ENCODE assay signal across 24 cellular contexts in genomic region chr4:185577592-185577940, GRCh38. TPM values are rescaled to one million over a fixed set of nuclear protein-coding genes. Genes with fewer than 3 reads are reported as not detected.
A peak's percentile ranks its signal among the peaks of the same experiment; 100 is the strongest.
DNase-seq lines count a peak whose midpoint lies in the region; ATAC-seq and TF ChIP-seq lines count a peak whose summit lies in the region.
"Had no signal": no experiment of that assay in that cellular context is flagged by ENCODE, and none has a peak within 500 bp of the region (broad histone marks: within the 10 kb centered on the region; RNA-seq: fewer than 3 reads in every experiment).

No MANE protein-coding gene starts in this region.

- POLR2A ChIA-PET in activated CD4-positive, alpha-beta T cell treated with anti-CD3 and anti-CD28 coated beads, Interleukin-2, amount 10 ng/mL, durations not matched to agents 7 days and 5 days (lab: Charles Lee) = no interaction called here

- no peak overlapping the region for H3K27ac Mint-ChIP-seq in activated CD4-positive, alpha-beta T cell treated with anti-CD3 and anti-CD28 coated beads, Interleukin-2, amount 10 ng/mL, durations not matched to agents 7 days and 5 days
- H3K27ac Mint-ChIP-seq: activated CD8-positive, alpha-beta memory T cell treated with anti-CD3 and anti-CD28 coated beads, Interleukin-2, amount 10 ng/mL, durations not matched to agents 7 days and 5 days; activated naive CD4-positive, alpha-beta T cell treated with anti-CD3 and anti-CD28 coated beads, Interleukin-2, amount 10 ng/mL, durations not matched to agents 7 days and 5 days; CD4-positive, alpha-beta memory T cell; neural progenitor cell; stimulated activated naive CD8-positive, alpha-beta T cell treated with anti-CD3 and anti-CD28 coated beads, Interleukin-15, Interleukin-2, amounts not matched to agents 100 ng/mL and 50 ng/mL, for 24 hours; T-helper 1 cell treated with Interleukin-12 subunit alpha and Interleukin-12 subunit beta and Interleukin-4 antibody, amounts not matched to agents 30 μg/mL and 1 μg/mL, for 36 hours had no signal

- H3K4me3 ChIP-seq in esophagus squamous epithelium (no peak overlapping the region), mesenchymal stem cell (ENCODE audit: insufficient read depth in 1 of 2, low read depth in 1 of 2, low read length in 2 of 2) (no peak overlapping the region), sigmoid colon (no peak overlapping the region), upper lobe of right lung (no peak overlapping the region)
- H3K4me3 ChIP-seq: K562, neural progenitor cell, prostate gland had no signal

- peaks cover 9% of the 10 kb centered on the region for H3K27me3 Mint-ChIP-seq in activated CD4-positive, alpha-beta T cell treated with anti-CD3 and anti-CD28 coated beads, Interleukin-2, amount 10 ng/mL, durations not matched to agents 7 days and 5 days

- no peaks in the 10 kb centered on the region for H3K36me3 Mint-ChIP-seq in activated CD4-positive, alpha-beta T cell treated with anti-CD3 and anti-CD28 coated beads, Interleukin-2, amount 10 ng/mL, durations not matched to agents 7 days and 5 days (ENCODE audit: low read depth)
- H3K36me3 Mint-ChIP-seq: activated CD8-positive, alpha-beta memory T cell treated with anti-CD3 and anti-CD28 coated beads, Interleukin-2, amount 10 ng/mL, durations not matched to agents 7 days and 5 days; activated naive CD4-positive, alpha-beta T cell treated with anti-CD3 and anti-CD28 coated beads, Interleukin-2, amount 10 ng/mL, durations not matched to agents 7 days and 5 days; CD4-positive, alpha-beta memory T cell; neural progenitor cell had no signal

- H3K27ac ChIP-seq in esophagus squamous epithelium = peak overlapping the region in 3 of 4 donors; percentile 77
- no peak overlapping the region for H3K27ac ChIP-seq in mesenchymal stem cell (ENCODE audit: low read length, poor library complexity, severe bottlenecking)
- H3K27ac ChIP-seq in sigmoid colon = peak overlapping the region in 3 of 4 donors; percentile 52 to 70 (median 65)
- H3K27ac ChIP-seq in upper lobe of right lung = peak overlapping the region; percentile 55
- H3K27ac ChIP-seq: foreskin keratinocyte, neural progenitor cell had no signal

- H2AK5ac ChIP-seq in mesenchymal stem cell (ENCODE audit: low read length, severe bottlenecking) = no peak overlapping the region

- H3K23ac ChIP-seq in mesenchymal stem cell (ENCODE audit: low read length in 2 of 2) = no peak overlapping the region

- peak overlapping the region; percentile 30 to 70 for H3K18ac ChIP-seq in mesenchymal stem cell (ENCODE audit: low read depth in 1 of 2, low read length in 2 of 2)

- TF ChIP-seq CTCF in esophagus squamous epithelium (IDR thresholded peaks at IDR 0.05) = no peak
- no peak for TF ChIP-seq CTCF in sigmoid colon (IDR thresholded peaks at IDR 0.05)
- no peak for TF ChIP-seq CTCF in upper lobe of right lung (IDR thresholded peaks at IDR 0.05)

- no peak overlapping the region for H4K91ac ChIP-seq in mesenchymal stem cell (ENCODE audit: low read length)

- intact Hi-C loops in esophagus squamous epithelium (cut with DNase I) = no loop called here
- intact Hi-C loops in sigmoid colon (cut with DNase I) = no loop called here
- intact Hi-C loops in upper lobe of right lung (cut with DNase I) = no loop called here

- no peaks in the 10 kb centered on the region for H3K9me3 Mint-ChIP-seq in activated CD4-positive, alpha-beta T cell treated with anti-CD3 and anti-CD28 coated beads, Interleukin-2, amount 10 ng/mL, durations not matched to agents 7 days and 5 days
- H3K9me3 Mint-ChIP-seq: activated naive CD4-positive, alpha-beta T cell treated with anti-CD3 and anti-CD28 coated beads, Interleukin-2, amount 10 ng/mL, durations not matched to agents 7 days and 5 days; neural progenitor cell; stimulated activated naive CD8-positive, alpha-beta T cell treated with anti-CD3 and anti-CD28 coated beads, Interleukin-15, Interleukin-2, amounts not matched to agents 100 ng/mL and 50 ng/mL, for 24 hours; T-helper 1 cell treated with Interleukin-12 subunit alpha and Interleukin-12 subunit beta and Interleukin-4 antibody, amounts not matched to agents 30 μg/mL and 1 μg/mL, for 36 hours had no signal

- H3K9ac ChIP-seq in mesenchymal stem cell (ENCODE audit: low read length) = no peak overlapping the region
- H3K9ac ChIP-seq: neural progenitor cell had no signal

- H2BK5ac ChIP-seq in mesenchymal stem cell (ENCODE audit: low read depth, low read length, poor library complexity, severe bottlenecking) = no peak overlapping the region

- peak overlapping the region in 1 of 2 experiments; percentile 42 for H2BK12ac ChIP-seq in mesenchymal stem cell (ENCODE audit: low read length in 2 of 2)

- H3K36me3 ChIP-seq in esophagus squamous epithelium (no peaks in the 10 kb centered on the region), mesenchymal stem cell (ENCODE audit: control insufficient read depth in 1 of 2, insufficient read depth in 2 of 2, low read depth in 1 of 2, low read length in 2 of 2) (no peaks in the 10 kb centered on the region), sigmoid colon (no peaks in the 10 kb centered on the region), upper lobe of right lung (no peaks in the 10 kb centered on the region)
- H3K36me3 ChIP-seq: neural progenitor cell, prostate gland had no signal

- TF ChIP-seq EP300 in sigmoid colon (IDR thresholded peaks at IDR 0.05) = no peak

- no peak overlapping the region for H3K4me3 Mint-ChIP-seq in activated CD4-positive, alpha-beta T cell treated with anti-CD3 and anti-CD28 coated beads, Interleukin-2, amount 10 ng/mL, durations not matched to agents 7 days and 5 days
- H3K4me3 Mint-ChIP-seq: activated CD8-positive, alpha-beta memory T cell treated with anti-CD3 and anti-CD28 coated beads, Interleukin-2, amount 10 ng/mL, durations not matched to agents 7 days and 5 days; activated naive CD4-positive, alpha-beta T cell treated with anti-CD3 and anti-CD28 coated beads, Interleukin-2, amount 10 ng/mL, durations not matched to agents 7 days and 5 days; CD4-positive, alpha-beta memory T cell; neural progenitor cell; stimulated activated naive CD8-positive, alpha-beta T cell treated with anti-CD3 and anti-CD28 coated beads, Interleukin-15, Interleukin-2, amounts not matched to agents 100 ng/mL and 50 ng/mL, for 24 hours; T-helper 1 cell treated with Interleukin-12 subunit alpha and Interleukin-12 subunit beta and Interleukin-4 antibody, amounts not matched to agents 30 μg/mL and 1 μg/mL, for 36 hours had no signal

- CTCF ChIA-PET in activated CD4-positive, alpha-beta T cell treated with anti-CD3 and anti-CD28 coated beads, Interleukin-2, amount 10 ng/mL, durations not matched to agents 7 days and 5 days (lab: Charles Lee) = interaction anchor here (1.4 to 2.1 kb wide), 2 partner anchors 17 to 20 kb away, joined by 3 to 7 read pairs; no protein-coding TSS in a partner anchor

- no peak for ATAC-seq in upper lobe of right lung
- no peak for ATAC-seq in HG03342 (IDR thresholded peaks at IDR 0.05; ENCODE audit: unreplicated experiment)
- ATAC-seq: activated CD8-positive, alpha-beta memory T cell treated with anti-CD3 and anti-CD28 coated beads, Interleukin-2, amount 10 ng/mL, durations not matched to agents 7 days and 5 days; foreskin keratinocyte; K562 had no signal

- TF ChIP-seq POLR2A in esophagus squamous epithelium (IDR thresholded peaks at IDR 0.05) (no peak), sigmoid colon (IDR thresholded peaks at IDR 0.05) (no peak)

- H3K4me2 ChIP-seq in mesenchymal stem cell (ENCODE audit: low read length, poor library complexity, severe bottlenecking) = no peak overlapping the region
- H3K4me2 ChIP-seq: neural progenitor cell had no signal

- DNase-seq in esophagus squamous epithelium (lab: John Stamatoyannopoulos, UW) (no peak), mesenchymal stem cell (no peak), sigmoid colon (no peak), upper lobe of right lung (no peak), medulla oblongata (ENCODE audit: extremely low spot score) (no peak)
- no peak for DNase-seq in activated CD4-positive, alpha-beta T cell treated with anti-CD3 and anti-CD28 coated beads, Interleukin-2, amount 10 ng/mL, durations not matched to agents 7 days and 5 days
- DNase-seq: activated CD4-positive, alpha-beta T cell treated with anti-CD3 and anti-CD28 coated beads for 48 hours; activated CD8-positive, alpha-beta memory T cell treated with anti-CD3 and anti-CD28 coated beads, Interleukin-2, amount 10 ng/mL, durations not matched to agents 7 days and 5 days; activated naive CD4-positive, alpha-beta T cell treated with anti-CD3 and anti-CD28 coated beads, Interleukin-2, amount 10 ng/mL, durations not matched to agents 7 days and 5 days; CD4-positive, alpha-beta memory T cell; cerebellar nuclear complex; foreskin keratinocyte; HCEC 1CT; midbrain; MM.1S; NCI-H1417 treated with DMSO at 0.1 percent for 48 hours; stimulated activated CD4-positive, alpha-beta T cell treated with anti-CD3 and anti-CD28 coated beads, Interleukin-12 subunit alpha, Interleukin-12 subunit beta, amount 100 ng/mL, for 4 hours had no signal

- H4K8ac ChIP-seq in mesenchymal stem cell (ENCODE audit: low read length) = no peak overlapping the region

- H3K27me3 ChIP-seq in esophagus squamous epithelium (no peaks in the 10 kb centered on the region), mesenchymal stem cell (ENCODE audit: control insufficient read depth in 1 of 2, insufficient read depth in 1 of 2, low read length in 2 of 2) (no peaks in the 10 kb centered on the region), sigmoid colon (no peaks in the 10 kb centered on the region), upper lobe of right lung (no peaks in the 10 kb centered on the region)
- H3K27me3 ChIP-seq: foreskin keratinocyte, neural progenitor cell had no signal

- H2BK15ac ChIP-seq in mesenchymal stem cell (ENCODE audit: low read depth, poor library complexity, severe bottlenecking) = no peak overlapping the region

- H3K9me3 ChIP-seq in esophagus squamous epithelium (no peaks in the 10 kb centered on the region), mesenchymal stem cell (ENCODE audit: control insufficient read depth, low read length) (no peaks in the 10 kb centered on the region), sigmoid colon (no peaks in the 10 kb centered on the region), upper lobe of right lung (no peaks in the 10 kb centered on the region)
- H3K9me3 ChIP-seq: prostate gland had no signal

- no peaks in the 10 kb centered on the region for H3K79me1 ChIP-seq in mesenchymal stem cell (replicated peaks; ENCODE audit: low read length, poor library complexity, severe bottlenecking)

- peak overlapping the region; percentile 15 for H2BK120ac ChIP-seq in mesenchymal stem cell (ENCODE audit: low read depth, low read length)

- no peak overlapping the region for H2AFZ ChIP-seq in mesenchymal stem cell (ENCODE audit: low read depth, low read length)
- H2AFZ ChIP-seq: neural progenitor cell had no signal

- no peaks in the 10 kb centered on the region for H3K4me1 Mint-ChIP-seq in activated CD4-positive, alpha-beta T cell treated with anti-CD3 and anti-CD28 coated beads, Interleukin-2, amount 10 ng/mL, durations not matched to agents 7 days and 5 days
- H3K4me1 Mint-ChIP-seq: activated CD8-positive, alpha-beta memory T cell treated with anti-CD3 and anti-CD28 coated beads, Interleukin-2, amount 10 ng/mL, durations not matched to agents 7 days and 5 days; activated naive CD4-positive, alpha-beta T cell treated with anti-CD3 and anti-CD28 coated beads, Interleukin-2, amount 10 ng/mL, durations not matched to agents 7 days and 5 days; CD4-positive, alpha-beta memory T cell had no signal

- H3K4me1 ChIP-seq in esophagus squamous epithelium (peaks cover 0 to 5% (median 5%) of the 10 kb centered on the region in 3 donors), mesenchymal stem cell (ENCODE audit: control insufficient read depth, insufficient read depth, low read depth, low read length) (peaks cover 6% of the 10 kb centered on the region), sigmoid colon (peaks cover 0 to 19% (median 9%) of the 10 kb centered on the region in 4 donors), upper lobe of right lung (no peaks in the 10 kb centered on the region)
- H3K4me1 ChIP-seq: prostate gland had no signal

- WGBS in esophagus squamous epithelium, 2 donors = 75 to 87% methylated on average over 3 of the region's 3 CpGs
- 93% methylated on average over 3 of the region's 3 CpGs for WGBS in mesenchymal stem cell
- 90 to 93% methylated on average over 3 of the region's 3 CpGs for WGBS in sigmoid colon, 2 donors

- H3K14ac ChIP-seq in mesenchymal stem cell (ENCODE audit: low read length in 2 of 2) = no peak overlapping the region

- H3K4ac ChIP-seq in mesenchymal stem cell (ENCODE audit: low read depth in 1 of 2, low read length in 2 of 2) = peak overlapping the region in 1 of 2 experiments; percentile 38

RNA-seq across cellular contexts. Expression of gene PDLIM3, which starts 42.3 kb away (rescaled TPM):
- total RNA-seq in esophagus squamous epithelium = 100 to 1,000 TPM in 1 of 4 donors, 10 to 100 TPM in 3; 13.9 to 322 (median 44.6) TPM
- polyA plus RNA-seq in mesenchymal stem cell (2013, experiment 1 of 2) = 61.2 TPM
- polyA plus RNA-seq in mesenchymal stem cell (2013, experiment 2 of 2) = 64.4 TPM
- 100 to 1,000 TPM; 568 to 907 (median 820) TPM for total RNA-seq in sigmoid colon
- polyA plus RNA-seq in sigmoid colon = 10 to 100 TPM in 2 of 3 donors, 1 to 10 TPM in 1; 7.9 to 24.5 (median 17.4) TPM
- total RNA-seq in upper lobe of right lung = 24.4 TPM
- total RNA-seq in activated CD4-positive, alpha-beta T cell treated with anti-CD3 and anti-CD28 coated beads, Interleukin-2, amount 10 ng/mL, durations not matched to agents 7 days and 5 days = not detected
- total RNA-seq: activated CD8-positive, alpha-beta memory T cell treated with anti-CD3 and anti-CD28 coated beads, Interleukin-2, amount 10 ng/mL, durations not matched to agents 7 days and 5 days; CD4-positive, alpha-beta memory T cell; foreskin keratinocyte; K562 had no signal
- polyA plus RNA-seq: CD4-positive, alpha-beta memory T cell; keratinocyte had no signal

Comparison
In these comparisons a context has a peak if more than half of its experiments do, and no peak if none do; other contexts are left out.
1. RNA of gene PDLIM3, which starts 42.3 kb away (total RNA-seq): 568 to 907 TPM in sigmoid colon, 13.9 to 322 TPM in esophagus squamous epithelium and 24.4 TPM in upper lobe of right lung (single experiment); not detected in activated CD4-positive, alpha-beta T cell treated with anti-CD3 and anti-CD28 coated beads, Interleukin-2, amount 10 ng/mL, durations not matched to agents 7 days and 5 days; every median in the first group is over 10 times any median in the second.